Comparison of ENCODE assay signal across 1 cellular context in the genomic region with DNA sequence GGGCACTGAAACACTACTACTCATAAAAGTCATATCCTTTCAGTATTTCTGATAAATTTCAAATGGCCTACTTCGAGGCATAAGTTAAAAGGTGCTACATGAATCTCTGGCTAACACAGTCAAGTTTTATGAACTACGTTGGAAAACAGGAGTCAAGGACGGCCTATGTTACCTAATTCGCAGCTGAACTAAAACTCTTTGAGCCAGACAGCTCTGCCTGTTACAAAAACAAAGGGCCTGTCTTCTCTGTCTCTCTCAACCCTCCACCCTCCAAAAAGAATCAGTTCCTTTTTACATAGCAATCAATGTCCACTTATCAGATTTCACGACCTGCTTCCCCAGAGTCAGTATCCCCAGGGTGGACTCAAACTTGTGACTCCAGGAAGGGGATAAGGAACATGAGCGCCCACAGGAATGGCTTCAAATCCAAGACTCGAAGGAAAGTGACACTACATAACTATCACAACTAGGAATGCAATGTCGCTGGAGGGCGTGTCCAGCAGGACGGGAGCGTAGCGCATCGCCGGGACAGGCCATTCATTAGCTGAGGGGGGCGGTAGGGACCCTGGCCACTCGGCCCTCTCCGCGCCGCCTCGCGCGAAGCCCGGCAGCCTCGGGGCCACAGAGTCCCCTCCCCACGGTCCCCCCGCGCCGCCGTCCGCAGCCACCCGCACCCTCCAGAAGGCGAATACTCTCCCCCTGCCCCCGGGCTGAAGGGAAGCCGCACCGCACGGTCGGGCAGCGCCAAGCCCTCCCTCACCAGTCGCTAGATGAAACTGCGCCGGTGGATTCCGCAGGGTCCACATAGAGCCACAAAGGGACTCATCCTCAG.
TF ChIP-seq lines count a peak whose summit lies in the region.

No MANE protein-coding gene starts in this region.

TF ChIP-seq in HepG2, 621 proteins besides CTCF, POLR2A, EP300 and RAD21 (continued from another document and continues in another):
- TF ChIP-seq GATAD2A (CRISPR knock-in tag; IDR thresholded peaks at IDR 0.05) (0 out of 2 replicates have a peak, but pooled peaks have one; percentile 29), NFE2L1 (CRISPR knock-in tag; IDR thresholded peaks at IDR 0.05; ENCODE audit: borderline replicate concordance) (no peak), ZNF136 (CRISPR knock-in tag; IDR thresholded peaks at IDR 0.05; ENCODE audit: low read depth) (no peak), HNRNPK (IDR thresholded peaks at IDR 0.05; ENCODE audit: low read depth, low read length, poor library complexity, severe bottlenecking) (no peak), ZNF75D (CRISPR knock-in tag; IDR thresholded peaks at IDR 0.05; ENCODE audit: borderline replicate concordance) (no peak), HNRNPL (IDR thresholded peaks at IDR 0.05; ENCODE audit: low read depth, low read length) (no peak), NBN (conservative IDR thresholded peaks at IDR 0.05) (no peak), HNF4A (CRISPR knock-in tag; IDR thresholded peaks at IDR 0.05) (no peak), ZNF264 (CRISPR knock-in tag; IDR thresholded peaks at IDR 0.05) (no peak), THYN1 (CRISPR knock-in tag; IDR thresholded peaks at IDR 0.05; ENCODE audit: borderline replicate concordance, low read depth) (no peak), ZNF577 (CRISPR knock-in tag; IDR thresholded peaks at IDR 0.05; ENCODE audit: borderline replicate concordance, low read depth) (0 out of 2 replicates have a peak, but pooled peaks have one; percentile 73), ZNF232 (CRISPR knock-in tag; IDR thresholded peaks at IDR 0.05; ENCODE audit: borderline replicate concordance) (no peak), POGZ (CRISPR knock-in tag; IDR thresholded peaks at IDR 0.05) (no peak), AGO1 (IDR thresholded peaks at IDR 0.05; ENCODE audit: low read depth, low read length, poor library complexity, severe bottlenecking) (peak; percentile 28), ZNF460 (CRISPR knock-in tag; IDR thresholded peaks at IDR 0.05; ENCODE audit: borderline replicate concordance) (no peak), BORCS8-MEF2B (CRISPR knock-in tag; IDR thresholded peaks at IDR 0.05) (peak; percentile 76; the same call in 1 of the 2 replicates), BRD4 (CRISPR knock-in tag; IDR thresholded peaks at IDR 0.05) (peak; percentile 18; the same call in 1 of the 2 replicates), ZNF772 (CRISPR knock-in tag; IDR thresholded peaks at IDR 0.05) (peak; percentile 51; the same call in 1 of the 2 replicates), ZNF619 (CRISPR knock-in tag; IDR thresholded peaks at IDR 0.05) (peak; percentile 66; the same call in 1 of the 2 replicates), ZNF354B (CRISPR knock-in tag; IDR thresholded peaks at IDR 0.05) (peak; percentile 32; the same call in 1 of the 2 replicates), POLR2G (IDR thresholded peaks at IDR 0.05; ENCODE audit: low read depth, low read length) (peak; percentile 68), ZNF562 (CRISPR knock-in tag; IDR thresholded peaks at IDR 0.05; ENCODE audit: borderline replicate concordance) (no peak), ZNF12 (CRISPR knock-in tag; IDR thresholded peaks at IDR 0.05) (no peak), AGO2 (optimal IDR thresholded peaks at IDR 0.05; ENCODE audit: low read depth, low read length) (peak; percentile 97), SNAI1 (CRISPR knock-in tag; IDR thresholded peaks at IDR 0.05; ENCODE audit: borderline replicate concordance) (peak; percentile 86; the same call in 1 of the 2 replicates), CBX1 (IDR thresholded peaks at IDR 0.05; ENCODE audit: low read depth) (no peak), NR2F1 (CRISPR knock-in tag; IDR thresholded peaks at IDR 0.05) (no peak), IRX3 (CRISPR knock-in tag; IDR thresholded peaks at IDR 0.05; ENCODE audit: borderline replicate concordance, low read depth) (0 out of 2 replicates have a peak, but pooled peaks have one; percentile 51), BCL6 (CRISPR knock-in tag; IDR thresholded peaks at IDR 0.05) (no peak; the same call in 1 of the 2 replicates), CEBPG (CRISPR knock-in tag; IDR thresholded peaks at IDR 0.05) (peak; percentile 15; the same call in 1 of the 2 replicates), ZNF615 (CRISPR knock-in tag; IDR thresholded peaks at IDR 0.05; ENCODE audit: borderline replicate concordance) (no peak), HDAC2 (CRISPR knock-in tag; IDR thresholded peaks at IDR 0.05) (no peak), ZNF501 (CRISPR knock-in tag; IDR thresholded peaks at IDR 0.05) (no peak), MTA1 (CRISPR knock-in tag; IDR thresholded peaks at IDR 0.05; ENCODE audit: borderline replicate concordance) (0 out of 2 replicates have a peak, but pooled peaks have one; percentile 33), SOX13 (IDR thresholded peaks at IDR 0.05) (0 out of 2 replicates have a peak, but pooled peaks have one; percentile 32), SOX13 (CRISPR knock-in tag; conservative IDR thresholded peaks at IDR 0.05 in 1 of 2, IDR thresholded peaks at IDR 0.05 in 1 of 2) (no peak)
- TF ChIP-seq, protein P1, sequence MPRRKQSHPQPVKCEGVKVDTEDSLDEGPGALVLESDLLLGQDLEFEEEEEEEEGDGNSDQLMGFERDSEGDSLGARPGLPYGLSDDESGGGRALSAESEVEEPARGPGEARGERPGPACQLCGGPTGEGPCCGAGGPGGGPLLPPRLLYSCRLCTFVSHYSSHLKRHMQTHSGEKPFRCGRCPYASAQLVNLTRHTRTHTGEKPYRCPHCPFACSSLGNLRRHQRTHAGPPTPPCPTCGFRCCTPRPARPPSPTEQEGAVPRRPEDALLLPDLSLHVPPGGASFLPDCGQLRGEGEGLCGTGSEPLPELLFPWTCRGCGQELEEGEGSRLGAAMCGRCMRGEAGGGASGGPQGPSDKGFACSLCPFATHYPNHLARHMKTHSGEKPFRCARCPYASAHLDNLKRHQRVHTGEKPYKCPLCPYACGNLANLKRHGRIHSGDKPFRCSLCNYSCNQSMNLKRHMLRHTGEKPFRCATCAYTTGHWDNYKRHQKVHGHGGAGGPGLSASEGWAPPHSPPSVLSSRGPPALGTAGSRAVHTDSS (CRISPR knock-in tag; conservative IDR thresholded peaks at IDR 0.05), result no peak
- TF ChIP-seq, protein P2, sequence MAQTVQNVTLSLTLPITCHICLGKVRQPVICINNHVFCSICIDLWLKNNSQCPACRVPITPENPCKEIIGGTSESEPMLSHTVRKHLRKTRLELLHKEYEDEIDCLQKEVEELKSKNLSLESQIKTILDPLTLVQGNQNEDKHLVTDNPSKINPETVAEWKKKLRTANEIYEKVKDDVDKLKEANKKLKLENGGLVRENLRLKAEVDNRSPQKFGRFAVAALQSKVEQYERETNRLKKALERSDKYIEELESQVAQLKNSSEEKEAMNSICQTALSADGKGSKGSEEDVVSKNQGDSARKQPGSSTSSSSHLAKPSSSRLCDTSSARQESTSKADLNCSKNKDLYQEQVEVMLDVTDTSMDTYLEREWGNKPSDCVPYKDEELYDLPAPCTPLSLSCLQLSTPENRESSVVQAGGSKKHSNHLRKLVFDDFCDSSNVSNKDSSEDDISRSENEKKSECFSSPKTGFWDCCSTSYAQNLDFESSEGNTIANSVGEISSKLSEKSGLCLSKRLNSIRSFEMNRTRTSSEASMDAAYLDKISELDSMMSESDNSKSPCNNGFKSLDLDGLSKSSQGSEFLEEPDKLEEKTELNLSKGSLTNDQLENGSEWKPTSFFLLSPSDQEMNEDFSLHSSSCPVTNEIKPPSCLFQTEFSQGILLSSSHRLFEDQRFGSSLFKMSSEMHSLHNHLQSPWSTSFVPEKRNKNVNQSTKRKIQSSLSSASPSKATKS (CRISPR knock-in tag; IDR thresholded peaks at IDR 0.05), result no peak; the same call in 1 of the 2 replicates
- TF ChIP-seq, protein P3, sequence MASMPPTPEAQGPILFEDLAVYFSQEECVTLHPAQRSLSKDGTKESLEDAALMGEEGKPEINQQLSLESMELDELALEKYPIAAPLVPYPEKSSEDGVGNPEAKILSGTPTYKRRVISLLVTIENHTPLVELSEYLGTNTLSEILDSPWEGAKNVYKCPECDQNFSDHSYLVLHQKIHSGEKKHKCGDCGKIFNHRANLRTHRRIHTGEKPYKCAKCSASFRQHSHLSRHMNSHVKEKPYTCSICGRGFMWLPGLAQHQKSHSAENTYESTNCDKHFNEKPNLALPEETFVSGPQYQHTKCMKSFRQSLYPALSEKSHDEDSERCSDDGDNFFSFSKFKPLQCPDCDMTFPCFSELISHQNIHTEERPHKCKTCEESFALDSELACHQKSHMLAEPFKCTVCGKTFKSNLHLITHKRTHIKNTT (CRISPR knock-in tag; IDR thresholded peaks at IDR 0.05), result no peak
- TF ChIP-seq, protein P4, sequence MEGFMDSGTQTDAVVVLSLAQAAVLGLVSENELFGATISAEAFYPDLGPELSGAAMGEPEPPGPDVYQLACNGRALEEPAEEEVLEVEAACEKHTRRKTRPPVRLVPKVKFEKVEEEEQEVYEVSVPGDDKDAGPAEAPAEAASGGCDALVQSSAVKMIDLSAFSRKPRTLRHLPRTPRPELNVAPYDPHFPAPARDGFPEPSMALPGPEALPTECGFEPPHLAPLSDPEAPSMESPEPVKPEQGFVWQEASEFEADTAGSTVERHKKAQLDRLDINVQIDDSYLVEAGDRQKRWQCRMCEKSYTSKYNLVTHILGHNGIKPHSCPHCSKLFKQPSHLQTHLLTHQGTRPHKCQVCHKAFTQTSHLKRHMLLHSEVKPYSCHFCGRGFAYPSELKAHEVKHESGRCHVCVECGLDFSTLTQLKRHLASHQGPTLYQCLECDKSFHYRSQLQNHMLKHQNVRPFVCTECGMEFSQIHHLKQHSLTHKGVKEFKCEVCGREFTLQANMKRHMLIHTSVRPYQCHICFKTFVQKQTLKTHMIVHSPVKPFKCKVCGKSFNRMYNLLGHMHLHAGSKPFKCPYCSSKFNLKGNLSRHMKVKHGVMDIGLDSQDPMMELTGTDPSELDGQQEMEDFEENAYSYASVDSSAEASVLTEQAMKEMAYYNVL (CRISPR knock-in tag; IDR thresholded peaks at IDR 0.05; ENCODE audit: borderline replicate concordance), result peak; percentile 66; the same call in 1 of the 2 replicates
- TF ChIP-seq, protein P5, sequence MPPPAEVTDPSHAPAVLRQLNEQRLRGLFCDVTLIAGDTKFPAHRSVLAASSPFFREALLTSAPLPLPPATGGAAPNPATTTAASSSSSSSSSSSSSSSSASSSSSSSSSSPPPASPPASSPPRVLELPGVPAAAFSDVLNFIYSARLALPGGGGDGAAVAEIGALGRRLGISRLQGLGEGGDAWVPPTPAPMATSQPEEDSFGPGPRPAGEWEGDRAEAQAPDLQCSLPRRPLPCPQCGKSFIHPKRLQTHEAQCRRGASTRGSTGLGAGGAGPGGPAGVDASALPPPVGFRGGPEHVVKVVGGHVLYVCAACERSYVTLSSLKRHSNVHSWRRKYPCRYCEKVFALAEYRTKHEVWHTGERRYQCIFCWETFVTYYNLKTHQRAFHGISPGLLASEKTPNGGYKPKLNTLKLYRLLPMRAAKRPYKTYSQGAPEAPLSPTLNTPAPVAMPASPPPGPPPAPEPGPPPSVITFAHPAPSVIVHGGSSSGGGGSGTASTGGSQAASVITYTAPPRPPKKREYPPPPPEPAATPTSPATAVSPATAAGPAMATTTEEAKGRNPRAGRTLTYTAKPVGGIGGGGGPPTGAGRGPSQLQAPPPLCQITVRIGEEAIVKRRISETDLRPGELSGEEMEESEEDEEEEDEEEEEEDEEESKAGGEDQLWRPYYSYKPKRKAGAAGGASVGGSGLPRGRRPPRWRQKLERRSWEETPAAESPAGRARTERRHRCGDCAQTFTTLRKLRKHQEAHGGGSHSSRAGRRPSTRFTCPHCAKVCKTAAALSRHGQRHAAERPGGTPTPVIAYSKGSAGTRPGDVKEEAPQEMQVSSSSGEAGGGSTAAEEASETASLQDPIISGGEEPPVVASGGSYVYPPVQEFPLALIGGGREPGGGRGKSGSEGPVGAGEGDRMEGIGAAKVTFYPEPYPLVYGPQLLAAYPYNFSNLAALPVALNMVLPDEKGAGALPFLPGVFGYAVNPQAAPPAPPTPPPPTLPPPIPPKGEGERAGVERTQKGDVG (CRISPR knock-in tag; IDR thresholded peaks at IDR 0.05; ENCODE audit: borderline replicate concordance), result no peak; the same call in 1 of the 2 replicates
- TF ChIP-seq, protein P6, sequence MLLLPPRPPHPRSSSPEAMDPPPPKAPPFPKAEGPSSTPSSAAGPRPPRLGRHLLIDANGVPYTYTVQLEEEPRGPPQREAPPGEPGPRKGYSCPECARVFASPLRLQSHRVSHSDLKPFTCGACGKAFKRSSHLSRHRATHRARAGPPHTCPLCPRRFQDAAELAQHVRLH (CRISPR knock-in tag; IDR thresholded peaks at IDR 0.05; ENCODE audit: borderline replicate concordance, low read depth), result no peak
- TF ChIP-seq, protein P7, sequence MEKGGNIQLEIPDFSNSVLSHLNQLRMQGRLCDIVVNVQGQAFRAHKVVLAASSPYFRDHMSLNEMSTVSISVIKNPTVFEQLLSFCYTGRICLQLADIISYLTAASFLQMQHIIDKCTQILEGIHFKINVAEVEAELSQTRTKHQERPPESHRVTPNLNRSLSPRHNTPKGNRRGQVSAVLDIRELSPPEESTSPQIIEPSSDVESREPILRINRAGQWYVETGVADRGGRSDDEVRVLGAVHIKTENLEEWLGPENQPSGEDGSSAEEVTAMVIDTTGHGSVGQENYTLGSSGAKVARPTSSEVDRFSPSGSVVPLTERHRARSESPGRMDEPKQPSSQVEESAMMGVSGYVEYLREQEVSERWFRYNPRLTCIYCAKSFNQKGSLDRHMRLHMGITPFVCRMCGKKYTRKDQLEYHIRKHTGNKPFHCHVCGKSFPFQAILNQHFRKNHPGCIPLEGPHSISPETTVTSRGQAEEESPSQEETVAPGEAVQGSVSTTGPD (CRISPR knock-in tag; IDR thresholded peaks at IDR 0.05), result no peak
